Comparison of ENCODE assay signal across 21 cellular contexts in genomic region chr1:4214826-4215225, GRCh38.
"Had no signal": no experiment of that assay in that cellular context is flagged by ENCODE, and none has a peak within 500 bp of the region (broad histone marks: within the 10 kb centered on the region; RNA-seq: fewer than 3 reads in every experiment).

No MANE protein-coding gene starts in this region.

- H3K27ac ChIP-seq: HL-60, KMS-11, RWPE1 had no signal

- H3K9me3 ChIP-seq: SK-N-SH had no signal

- H3K36me3 Mint-ChIP-seq: IgD-negative memory B cell had no signal

- H3K9ac ChIP-seq: KMS-11, SK-N-SH had no signal

- DNase-seq: Kasumi-1, MM.1S, NCI-H1092 treated with DMSO at 0.1 percent for 48 hours, NCI-H1436, NCI-H187, NCI-H2029, NCI-H2081 treated with DMSO at 0.1 percent for 48 hours, NCI-H2171, NCI-H226, NCI-H446, NCI-H510A, NCI-H524 treated with DMSO at 0.1 percent for 48 hours, NCI-H69, NCI-H774, SHP77, SK-N-SH had no signal

- H3K4me3 ChIP-seq: K562 had no signal

- H3K27ac Mint-ChIP-seq: IgD-negative memory B cell had no signal

- H3K4me2 ChIP-seq: KMS-11, SK-N-SH had no signal
